Comparison of ENCODE assay signal across 1 cellular context in genomic region chr19:50333235-50333736, GRCh38.
A peak's percentile ranks its signal among the peaks of the same experiment; 100 is the strongest.
TF ChIP-seq lines count a peak whose summit lies in the region.

No MANE protein-coding gene starts in this region.

TF ChIP-seq in SK-N-SH, 30 proteins besides CTCF, POLR2A, EP300 and RAD21:
- TF ChIP-seq POLR2AphosphoS5 (IDR thresholded peaks at IDR 0.05; ENCODE audit: low read depth, low read length) (no peak), CHD2 (IDR thresholded peaks at IDR 0.05; ENCODE audit: low read length, partially characterized antibody) (peak; percentile 65), EZH2phosphoT487 (IDR thresholded peaks at IDR 0.05; ENCODE audit: borderline replicate concordance, low read depth) (no peak), YY1 (IDR thresholded peaks at IDR 0.05; ENCODE audit: low read depth) (no peak), NRF1 (IDR thresholded peaks at IDR 0.05; ENCODE audit: low read depth, low read length) (no peak), IRF3 (IDR thresholded peaks at IDR 0.05; ENCODE audit: low read depth, low read length) (no peak), NFIC (IDR thresholded peaks at IDR 0.05; ENCODE audit: borderline replicate concordance) (no peak), MXI1 (IDR thresholded peaks at IDR 0.05; ENCODE audit: low read depth, low read length) (0 out of 2 replicates have a peak, but pooled peaks have one; percentile 17), TEAD4 (IDR thresholded peaks at IDR 0.05; ENCODE audit: borderline replicate concordance, insufficient read depth) (no peak), FOXJ3 (CRISPR knock-in tag; IDR thresholded peaks at IDR 0.05) (0 out of 2 replicates have a peak, but pooled peaks have one; percentile 38)
- TF ChIP-seq, protein P1, sequence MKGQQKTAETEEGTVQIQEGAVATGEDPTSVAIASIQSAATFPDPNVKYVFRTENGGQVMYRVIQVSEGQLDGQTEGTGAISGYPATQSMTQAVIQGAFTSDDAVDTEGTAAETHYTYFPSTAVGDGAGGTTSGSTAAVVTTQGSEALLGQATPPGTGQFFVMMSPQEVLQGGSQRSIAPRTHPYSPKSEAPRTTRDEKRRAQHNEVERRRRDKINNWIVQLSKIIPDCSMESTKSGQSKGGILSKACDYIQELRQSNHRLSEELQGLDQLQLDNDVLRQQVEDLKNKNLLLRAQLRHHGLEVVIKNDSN (IDR thresholded peaks at IDR 0.05; ENCODE audit: borderline replicate concordance, low read depth), result no peak
- TF ChIP-seq, protein P2, sequence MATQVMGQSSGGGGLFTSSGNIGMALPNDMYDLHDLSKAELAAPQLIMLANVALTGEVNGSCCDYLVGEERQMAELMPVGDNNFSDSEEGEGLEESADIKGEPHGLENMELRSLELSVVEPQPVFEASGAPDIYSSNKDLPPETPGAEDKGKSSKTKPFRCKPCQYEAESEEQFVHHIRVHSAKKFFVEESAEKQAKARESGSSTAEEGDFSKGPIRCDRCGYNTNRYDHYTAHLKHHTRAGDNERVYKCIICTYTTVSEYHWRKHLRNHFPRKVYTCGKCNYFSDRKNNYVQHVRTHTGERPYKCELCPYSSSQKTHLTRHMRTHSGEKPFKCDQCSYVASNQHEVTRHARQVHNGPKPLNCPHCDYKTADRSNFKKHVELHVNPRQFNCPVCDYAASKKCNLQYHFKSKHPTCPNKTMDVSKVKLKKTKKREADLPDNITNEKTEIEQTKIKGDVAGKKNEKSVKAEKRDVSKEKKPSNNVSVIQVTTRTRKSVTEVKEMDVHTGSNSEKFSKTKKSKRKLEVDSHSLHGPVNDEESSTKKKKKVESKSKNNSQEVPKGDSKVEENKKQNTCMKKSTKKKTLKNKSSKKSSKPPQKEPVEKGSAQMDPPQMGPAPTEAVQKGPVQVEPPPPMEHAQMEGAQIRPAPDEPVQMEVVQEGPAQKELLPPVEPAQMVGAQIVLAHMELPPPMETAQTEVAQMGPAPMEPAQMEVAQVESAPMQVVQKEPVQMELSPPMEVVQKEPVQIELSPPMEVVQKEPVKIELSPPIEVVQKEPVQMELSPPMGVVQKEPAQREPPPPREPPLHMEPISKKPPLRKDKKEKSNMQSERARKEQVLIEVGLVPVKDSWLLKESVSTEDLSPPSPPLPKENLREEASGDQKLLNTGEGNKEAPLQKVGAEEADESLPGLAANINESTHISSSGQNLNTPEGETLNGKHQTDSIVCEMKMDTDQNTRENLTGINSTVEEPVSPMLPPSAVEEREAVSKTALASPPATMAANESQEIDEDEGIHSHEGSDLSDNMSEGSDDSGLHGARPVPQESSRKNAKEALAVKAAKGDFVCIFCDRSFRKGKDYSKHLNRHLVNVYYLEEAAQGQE (IDR thresholded peaks at IDR 0.05; ENCODE audit: low read depth, low read length), result no peak
- TF ChIP-seq, protein P3, sequence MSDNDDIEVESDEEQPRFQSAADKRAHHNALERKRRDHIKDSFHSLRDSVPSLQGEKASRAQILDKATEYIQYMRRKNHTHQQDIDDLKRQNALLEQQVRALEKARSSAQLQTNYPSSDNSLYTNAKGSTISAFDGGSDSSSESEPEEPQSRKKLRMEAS (IDR thresholded peaks at IDR 0.05; ENCODE audit: low read depth), result no peak
